ENCODE assay signal across 8 cellular contexts in the genomic region with DNA sequence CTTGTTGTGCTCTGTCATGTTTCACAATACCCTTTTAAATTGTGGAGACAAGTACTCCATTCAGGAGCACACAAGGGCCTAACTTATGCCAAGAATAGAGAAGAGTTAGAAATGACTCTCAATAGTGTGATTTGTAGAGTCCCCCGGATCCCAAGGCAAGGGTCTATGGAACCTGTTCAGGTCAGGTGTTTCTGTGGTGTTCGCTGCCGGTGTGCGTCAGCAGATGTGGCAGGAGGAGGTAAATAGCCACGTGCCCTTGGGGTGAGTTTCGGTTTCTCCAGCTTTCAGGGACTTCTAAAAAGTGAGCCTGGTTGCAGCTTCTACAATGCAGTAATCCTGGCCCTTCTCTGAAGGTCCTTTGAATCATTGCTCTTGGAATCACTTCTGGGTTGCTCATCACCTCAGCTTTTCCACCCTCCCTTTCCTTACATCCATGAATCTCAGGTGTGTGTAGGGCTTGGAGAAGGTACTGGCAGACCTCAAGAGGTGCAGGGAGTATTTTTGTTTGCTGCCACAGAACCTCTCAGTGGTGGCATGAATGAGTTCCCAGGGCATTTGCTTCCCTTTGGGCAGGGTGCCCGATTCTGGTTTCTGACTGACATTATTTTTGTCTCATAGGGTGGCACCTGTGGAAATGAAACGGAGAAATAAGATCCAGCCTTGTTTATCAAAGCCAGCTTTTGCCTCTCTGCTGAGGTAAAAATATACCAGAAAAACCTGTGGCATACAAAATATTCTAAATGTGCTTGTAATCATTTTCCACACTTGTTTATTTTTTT. TPM values are rescaled to one million over a fixed set of nuclear protein-coding genes. Genes with fewer than 3 reads are reported as not detected.
DNase-seq lines count a peak whose midpoint lies in the region; ATAC-seq and TF ChIP-seq lines count a peak whose summit lies in the region.

No MANE protein-coding gene starts in this region.

- CTCF ChIA-PET in activated naive CD4-positive, alpha-beta T cell treated with anti-CD3 and anti-CD28 coated beads for 36 hours (lab: Charles Lee): no interaction called here

- no peaks in the 10 kb centered on the region for H3K9me3 Mint-ChIP-seq in activated naive CD4-positive, alpha-beta T cell treated with anti-CD3 and anti-CD28 coated beads for 36 hours
- H3K9me3 Mint-ChIP-seq in type B pancreatic cell: no peaks in the 10 kb centered on the region

- no peak overlapping the region for H3K27ac Mint-ChIP-seq in activated naive CD4-positive, alpha-beta T cell treated with anti-CD3 and anti-CD28 coated beads for 36 hours
- H3K27ac Mint-ChIP-seq in type B pancreatic cell: peak overlapping the region; percentile 74

- ATAC-seq in HG03432 (IDR thresholded peaks at IDR 0.05; ENCODE audit: unreplicated experiment): peak; percentile 95

- H3K4me1 Mint-ChIP-seq in activated naive CD4-positive, alpha-beta T cell treated with anti-CD3 and anti-CD28 coated beads for 36 hours (ENCODE audit: low read depth): peaks cover 3% of the 10 kb centered on the region
- peaks cover 9% of the 10 kb centered on the region for H3K4me1 Mint-ChIP-seq in type B pancreatic cell (ENCODE audit: unreplicated experiment)

- intact Hi-C loops in activated naive CD4-positive, alpha-beta T cell treated with anti-CD3 and anti-CD28 coated beads for 36 hours (cut with micrococcal nuclease): no loop called here
- intact Hi-C loops in cardiac septum (cut with DNase I): no loop called here

- no peak for TF ChIP-seq CTCF in type B pancreatic cell (conservative IDR thresholded peaks at IDR 0.05)

- no peaks in the 10 kb centered on the region for H3K36me3 Mint-ChIP-seq in activated naive CD4-positive, alpha-beta T cell treated with anti-CD3 and anti-CD28 coated beads for 36 hours (ENCODE audit: low read depth)
- H3K36me3 Mint-ChIP-seq in type B pancreatic cell: peaks cover 7% of the 10 kb centered on the region

- peak; percentile 14 for DNase-seq in activated naive CD4-positive, alpha-beta T cell treated with anti-CD3 and anti-CD28 coated beads for 36 hours
- no peak for DNase-seq in activated naive CD4-positive, alpha-beta T cell (lab: John Stamatoyannopoulos, UW)
- peak; percentile 79 for DNase-seq in cardiac septum (ENCODE audit: low spot score)
- DNase-seq in type B pancreatic cell (ENCODE audit: extremely low spot score, unreplicated experiment): no peak
- DNase-seq in 8988T: no peak
- no peak for DNase-seq in AG08395 (ENCODE audit: low spot score)
- no peak for DNase-seq in NCI-H524 treated with DMSO at 0.1 percent for 48 hours (lab: John Stamatoyannopoulos, UW)

- peaks cover 12% of the 10 kb centered on the region for H3K27me3 Mint-ChIP-seq in activated naive CD4-positive, alpha-beta T cell treated with anti-CD3 and anti-CD28 coated beads for 36 hours (ENCODE audit: low read depth)
- no peaks in the 10 kb centered on the region for H3K27me3 Mint-ChIP-seq in type B pancreatic cell

- no peak overlapping the region for H3K4me3 Mint-ChIP-seq in activated naive CD4-positive, alpha-beta T cell treated with anti-CD3 and anti-CD28 coated beads for 36 hours
- peak overlapping the region; percentile 15 for H3K4me3 Mint-ChIP-seq in type B pancreatic cell

RNA-seq across cellular contexts. Expression of a gene that starts 7.3 kb away (rescaled TPM):
- total RNA-seq in activated naive CD4-positive, alpha-beta T cell treated with anti-CD3 and anti-CD28 coated beads for 36 hours: not detected
- total RNA-seq in cardiac septum (87.0 TPM), type B pancreatic cell (ENCODE audit: low replicate concordance) (16.5 and 21.9 TPM in 2 replicates)

Comparison
In these comparisons a context has a peak if more than half of its experiments do, and no peak if none do; other contexts are left out.
1. DNase-seq: peak in activated naive CD4-positive, alpha-beta T cell treated with anti-CD3 and anti-CD28 coated beads for 36 hours (single experiment) and cardiac septum (single experiment); none in activated naive CD4-positive, alpha-beta T cell (0 of 4), type B pancreatic cell (single experiment), 8988T (single experiment), AG08395 (single experiment) and NCI-H524 treated with DMSO at 0.1 percent for 48 hours (single experiment).
2. RNA of a gene that starts 7.3 kb away (total RNA-seq): 87.0 TPM in cardiac septum (single experiment) and 16.5 to 21.9 TPM in type B pancreatic cell; not detected in activated naive CD4-positive, alpha-beta T cell treated with anti-CD3 and anti-CD28 coated beads for 36 hours; every median in the first group is over 10 times any median in the second.